ENCODE assay signal across 10 cellular contexts in the genomic region with DNA sequence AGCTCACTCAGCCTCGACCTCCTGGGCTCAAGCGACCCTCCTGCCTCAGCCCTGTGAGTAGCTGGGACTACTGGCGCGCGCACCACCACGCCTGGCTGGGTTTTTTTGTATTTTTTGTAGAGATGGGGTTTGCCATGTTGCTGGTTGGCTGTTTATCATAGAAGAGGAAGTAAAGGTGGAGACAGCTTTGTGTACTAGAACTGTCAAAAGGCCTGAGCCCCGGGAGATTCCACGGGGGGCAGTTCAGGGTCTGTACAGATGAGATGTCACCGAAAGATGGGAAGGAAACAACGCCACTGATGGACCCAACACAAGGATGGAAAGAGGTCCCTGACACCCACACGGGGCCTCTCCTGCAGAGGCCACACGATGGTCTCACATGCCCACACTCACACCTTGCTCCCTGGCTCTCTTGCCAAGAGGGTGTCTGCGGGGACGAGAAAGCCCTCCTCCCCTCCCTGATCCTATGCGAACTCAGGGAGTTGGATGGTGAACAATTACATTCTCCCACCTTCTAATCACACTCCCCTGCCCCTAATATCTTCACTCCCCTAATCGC.
A peak's percentile ranks its signal among the peaks of the same experiment; 100 is the strongest.
DNase-seq lines count a peak whose midpoint lies in the region; ATAC-seq and TF ChIP-seq lines count a peak whose summit lies in the region.
"Had no signal": no experiment of that assay in that cellular context is flagged by ENCODE, and none has a peak within 500 bp of the region (broad histone marks: within the 10 kb centered on the region; RNA-seq: fewer than 3 reads in every experiment).

No MANE protein-coding gene starts in this region.

- no peak overlapping the region for H3K27ac ChIP-seq in prostate gland
- H3K27ac ChIP-seq: foreskin keratinocyte had no signal

- H3K4me3 ChIP-seq in GM12865 (ENCODE audit: low read depth, low read length) = no peak overlapping the region
- no peak overlapping the region for H3K4me3 ChIP-seq in prostate gland

- H3K4me1 ChIP-seq in prostate gland (replicated peaks) = no peaks in the 10 kb centered on the region
- H3K4me1 ChIP-seq: foreskin keratinocyte had no signal

- WGBS in prostate gland = 69% methylated on average over 16 of the region's 16 CpGs

- no peaks in the 10 kb centered on the region for H3K36me3 ChIP-seq in prostate gland

- intact Hi-C loops in head of caudate nucleus (cut with DNase I) = no loop called here
- intact Hi-C loops in prostate gland (cut with DNase I) = no loop called here

- peak; percentile 57 for ATAC-seq in HG03432 (IDR thresholded peaks at IDR 0.05; ENCODE audit: unreplicated experiment)

- no peak for TF ChIP-seq POLR2A in prostate gland (IDR thresholded peaks at IDR 0.05)

- H3K9me3 ChIP-seq in prostate gland = no peaks in the 10 kb centered on the region

- no peaks in the 10 kb centered on the region for H3K27me3 ChIP-seq in prostate gland (replicated peaks; ENCODE audit: insufficient read depth)
- H3K27me3 ChIP-seq: foreskin keratinocyte had no signal

- peak; percentile 52 for DNase-seq in GM12865 (ENCODE audit: low read depth)
- DNase-seq in GM20000 (ENCODE audit: low spot score) = peak; percentile 66
- DNase-seq in germinal center (ENCODE audit: low spot score) = peak; percentile 78
- no peak for DNase-seq in head of caudate nucleus
- DNase-seq in NCI-H1436 treated with DMSO at 0.1 percent for 48 hours (lab: John Stamatoyannopoulos, UW) = no peak
- no peak for DNase-seq in NCI-H1417 treated with DMSO at 0.1 percent for 48 hours (lab: John Stamatoyannopoulos, UW)
- DNase-seq in prostate gland (ENCODE audit: low spot score) = no peak
- DNase-seq: foreskin keratinocyte, SHP77 treated with DMSO at 0.1 percent for 48 hours had no signal

- no peak for TF ChIP-seq CTCF in GM12865 (IDR thresholded peaks at IDR 0.05; ENCODE audit: insufficient read depth, low read depth, low read length, missing control alignments)
- no peak for TF ChIP-seq CTCF in GM20000 (IDR thresholded peaks at IDR 0.05; ENCODE audit: extremely low read depth, missing control alignments)
- TF ChIP-seq CTCF in prostate gland (IDR thresholded peaks at IDR 0.05) = no peak

Comparison
In these comparisons a context has a peak if more than half of its experiments do, and no peak if none do; other contexts are left out.
1. DNase-seq: peak in GM12865 (single experiment), GM20000 (single experiment) and germinal center (single experiment); none in head of caudate nucleus (0 of 42), NCI-H1436 treated with DMSO at 0.1 percent for 48 hours (single experiment), NCI-H1417 treated with DMSO at 0.1 percent for 48 hours (single experiment) and prostate gland (single experiment).